Comparison of ENCODE assay signal across 8 cellular contexts in the genomic region with DNA sequence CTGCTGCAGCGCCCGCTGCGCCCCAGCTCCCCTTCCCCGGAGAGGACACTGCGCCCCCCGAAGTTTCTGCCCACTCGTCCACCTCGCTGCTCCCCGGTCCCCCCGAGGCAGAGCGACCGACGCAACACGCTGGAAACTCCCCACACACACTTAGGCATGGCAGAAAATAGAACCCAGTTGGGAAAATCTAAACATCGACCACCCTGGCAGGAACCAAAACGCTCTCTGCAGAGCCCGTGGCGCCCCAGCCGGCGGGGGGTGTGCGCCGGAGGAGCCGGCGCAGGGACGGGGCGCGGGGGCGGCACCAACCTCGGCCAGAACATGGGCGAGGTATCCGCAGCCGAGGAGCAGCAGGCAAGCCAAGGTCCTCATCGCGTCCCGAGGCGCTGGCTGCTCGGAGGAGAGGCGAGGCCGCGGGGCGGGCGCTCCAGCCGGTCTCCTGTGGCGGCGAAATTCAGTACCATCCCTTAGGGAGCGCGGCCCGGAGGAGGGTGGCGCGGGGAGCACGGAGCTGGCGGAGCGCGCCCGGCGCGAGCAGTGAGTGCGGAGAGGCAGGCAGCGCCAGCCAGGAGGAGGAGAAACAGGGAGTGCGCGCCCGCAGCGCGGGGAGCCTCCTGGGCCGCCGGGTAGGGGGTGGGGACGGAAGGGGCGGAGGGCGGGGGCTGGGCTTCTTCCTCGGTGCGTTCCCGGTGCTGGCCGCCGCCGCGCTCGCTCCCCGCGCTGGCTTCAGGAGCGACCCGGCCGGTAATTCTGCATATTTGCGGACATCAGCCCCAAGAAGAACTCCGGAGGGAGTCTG. TPM values are rescaled to one million over a fixed set of nuclear protein-coding genes. Genes with fewer than 3 reads are reported as not detected.
DNase-seq lines count a peak whose midpoint lies in the region; ATAC-seq, FAIRE-seq and TF ChIP-seq lines count a peak whose summit lies in the region.

No MANE protein-coding gene starts in this region.

- peak overlapping the region; percentile 78 for H3K4me3 ChIP-seq in adipocyte (ENCODE audit: low read length)
- peak overlapping the region; percentile 57 to 63 for H3K4me3 ChIP-seq in vagina

- H3K9me3 ChIP-seq in adipocyte (ENCODE audit: control insufficient read depth, low read length) (no peaks in the 10 kb centered on the region), vagina (no peaks in the 10 kb centered on the region)

- DNase-seq in ACHN (peak; percentile 90), GM12891 (ENCODE audit: insufficient read length, low spot score) (no peak), NCI-H69 (lab: John Stamatoyannopoulos, UW) (peak; percentile 83), adipocyte (ENCODE audit: low read depth) (peak; percentile 84), Right ventricle myocardium inferior (ENCODE audit: missing footprints) (peak; percentile 87), nucleus accumbens (lab: John Stamatoyannopoulos, UW) (peak in 54 of 56 donors; percentile 47 to 90 (median 78)), vagina (ENCODE audit: extremely low spot score in 2 of 2) (no peak)

- H3K36me3 ChIP-seq in adipocyte (ENCODE audit: control insufficient read depth, insufficient read depth, low read length, severe bottlenecking): no peaks in the 10 kb centered on the region
- H3K36me3 ChIP-seq in vagina: no peaks in the 10 kb centered on the region

- peak overlapping the region; percentile 85 for H3K27ac ChIP-seq in vagina

- H3K9ac ChIP-seq in adipocyte (ENCODE audit: low read length): peak overlapping the region; percentile 42

- in situ Hi-C loops in ACHN (cut with HindIII; ENCODE audit: low pct_ligation_motif_present, low pct_unique_long_range_greater_than_20kb, low sequenced_read_pairs): no loop called here

- peak; percentile 69 for ATAC-seq in Right ventricle myocardium inferior
- ATAC-seq in HG02840 (IDR thresholded peaks at IDR 0.05; ENCODE audit: low FRiP score, unreplicated experiment): no peak

- H3K27me3 ChIP-seq in adipocyte (replicated peaks; ENCODE audit: control insufficient read depth, insufficient read depth, low read length) (peaks cover 22% of the 10 kb centered on the region), vagina (peaks cover 7% of the 10 kb centered on the region)

- TF ChIP-seq POLR2A in GM12891 (IDR thresholded peaks at IDR 0.05; ENCODE audit: low read depth, low read length) (no peak), vagina (IDR thresholded peaks at IDR 0.05) (peak in 1 of 2 donors; percentile 6)

- peak; percentile 50 for FAIRE-seq in GM12891 (lab: Jason Lieb, UNC)

- H3K4me1 ChIP-seq in adipocyte (ENCODE audit: control insufficient read depth, insufficient read depth, low read length): peaks cover 4% of the 10 kb centered on the region
- H3K4me1 ChIP-seq in vagina: peaks cover 68% of the 10 kb centered on the region

- no peak for TF ChIP-seq CTCF in vagina (IDR thresholded peaks at IDR 0.05)

- intact Hi-C loops in Right ventricle myocardium inferior (cut with DNase I) (no loop called here), vagina (cut with DNase I) (loop anchor here (5.0 kb wide), 2 partner anchors 187 to 253 kb away; no protein-coding TSS in a partner anchor)

TF ChIP-seq in GM12891, 5 proteins besides CTCF, POLR2A, EP300 and RAD21:
- no peak for TF ChIP-seq POLR2AphosphoS5 (IDR thresholded peaks at IDR 0.05; ENCODE audit: low read depth, low read length)
- no peak for TF ChIP-seq SPI1 (IDR thresholded peaks at IDR 0.05; ENCODE audit: low read depth, low read length)
- no peak for TF ChIP-seq TAF1 (IDR thresholded peaks at IDR 0.05; ENCODE audit: low read depth, low read length)
- no peak for TF ChIP-seq POU2F2 (IDR thresholded peaks at IDR 0.05; ENCODE audit: low read depth, low read length)
- no peak for TF ChIP-seq PAX5 (IDR thresholded peaks at IDR 0.05; ENCODE audit: insufficient read depth, low read length, severe bottlenecking)

RNA-seq across cellular contexts. Expression of a gene that starts 0.8 kb away (rescaled TPM):
- polyA plus RNA-seq in GM12891 (2012; ENCODE audit: low read depth, missing spikeins): 2.3 TPM
- total RNA-seq in Right ventricle myocardium inferior: 37.2 TPM
- 31.2 TPM for total RNA-seq in vagina

Comparison
In these comparisons a context has a peak if more than half of its experiments do, and no peak if none do; other contexts are left out.
1. DNase-seq: peak in ACHN (single experiment), NCI-H69 (single experiment), adipocyte (single experiment), Right ventricle myocardium inferior (single experiment) and nucleus accumbens (54 of 56); none in GM12891 (single experiment) and vagina (0 of 2).